8 cellular contexts compared by ENCODE assay signal in the genomic region with DNA sequence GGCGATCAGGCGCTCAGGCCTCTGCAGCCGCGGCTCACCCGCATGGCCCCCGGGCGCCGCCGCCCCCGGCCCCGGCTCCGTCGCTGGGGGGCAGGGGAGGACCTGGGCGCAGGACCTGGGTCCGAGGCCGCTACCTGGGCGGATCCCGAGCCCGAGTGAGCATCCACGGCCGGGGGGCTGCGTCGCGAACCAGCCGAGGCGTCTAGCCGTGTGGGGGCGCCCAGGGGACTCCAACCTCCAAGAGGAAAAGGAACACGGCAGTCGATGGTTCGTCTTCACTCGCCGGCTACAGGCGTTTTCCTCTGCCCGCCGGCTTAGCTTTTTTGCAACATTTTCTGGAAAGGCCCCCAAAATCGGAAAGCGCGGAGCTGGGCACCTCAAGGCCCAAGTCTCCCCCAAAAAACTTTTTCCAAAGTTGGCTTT. TPM values are rescaled to one million over a fixed set of nuclear protein-coding genes. Genes with fewer than 3 reads are reported as not detected.
DNase-seq lines count a peak whose midpoint lies in the region; ATAC-seq and TF ChIP-seq lines count a peak whose summit lies in the region.

No MANE protein-coding gene starts in this region.

- TF ChIP-seq POLR2A in heart left ventricle (IDR thresholded peaks at IDR 0.05) (no peak), body of pancreas (IDR thresholded peaks at IDR 0.05) (no peak), uterus (IDR thresholded peaks at IDR 0.05) (no peak)

- intact Hi-C loops in heart left ventricle (cut with DNase I): loop anchor here in 4 of 10 donors (2.0 to 5.0 kb wide), 3 partner anchors 35 to 68 kb away; no protein-coding TSS in a partner anchor
- intact Hi-C loops in left ventricle myocardium superior (cut with micrococcal nuclease): no loop called here
- intact Hi-C loops in body of pancreas (cut with DNase I): loop anchor here (5.0 kb wide), 1 partner anchor 68 kb away; no protein-coding TSS in a partner anchor
- intact Hi-C loops in uterus (cut with DNase I; ENCODE audit: low total_unique reads): no loop called here

- ATAC-seq in heart left ventricle: no peak
- ATAC-seq in left ventricle myocardium superior: no peak
- ATAC-seq in body of pancreas: no peak
- no peak for ATAC-seq in HG02571 (IDR thresholded peaks at IDR 0.05; ENCODE audit: unreplicated experiment)
- ATAC-seq in GM21529 (IDR thresholded peaks at IDR 0.05; ENCODE audit: unreplicated experiment): no peak

- H4K8ac ChIP-seq in mesenchymal stem cell (ENCODE audit: low read length): no peak overlapping the region

- DNase-seq in heart left ventricle (peak in 2 of 5 donors; percentile 34 to 68), left ventricle myocardium superior (no peak), body of pancreas (peak in 2 of 4 donors; percentile 36 to 40), mesenchymal stem cell (peak; percentile 46), uterus (no peak), kidney glomerular epithelial cell (lab: John Stamatoyannopoulos, UW) (no peak)

- peak overlapping the region; percentile 84 for H3K4me2 ChIP-seq in mesenchymal stem cell (ENCODE audit: low read length, poor library complexity, severe bottlenecking)

- H2BK5ac ChIP-seq in mesenchymal stem cell (ENCODE audit: low read depth, low read length, poor library complexity, severe bottlenecking): peak overlapping the region; percentile 71

- H3K14ac ChIP-seq in mesenchymal stem cell (ENCODE audit: low read length in 2 of 2): no peak overlapping the region

- no peak overlapping the region for H3K9ac ChIP-seq in mesenchymal stem cell (ENCODE audit: low read length)

- H3K27me3 ChIP-seq in heart left ventricle: peaks cover 0 to 37% (median 0%) of the 10 kb centered on the region in 9 donors
- H3K27me3 ChIP-seq in body of pancreas: no peaks in the 10 kb centered on the region
- peaks cover 0 to 74% of the 10 kb centered on the region in 2 experiments for H3K27me3 ChIP-seq in mesenchymal stem cell (ENCODE audit: control insufficient read depth in 1 of 2, insufficient read depth in 1 of 2, low read length in 2 of 2)
- no peaks in the 10 kb centered on the region for H3K27me3 ChIP-seq in uterus

- no peak overlapping the region for H4K91ac ChIP-seq in mesenchymal stem cell (ENCODE audit: low read length)

- no peak overlapping the region for H3K23ac ChIP-seq in mesenchymal stem cell (ENCODE audit: low read length in 2 of 2)

- H3K4ac ChIP-seq in mesenchymal stem cell (ENCODE audit: low read depth in 1 of 2, low read length in 2 of 2): no peak overlapping the region

- peak overlapping the region; percentile 66 to 96 (median 74) for H3K4me3 ChIP-seq in heart left ventricle
- peak overlapping the region in 1 of 2 donors; percentile 52 for H3K4me3 ChIP-seq in body of pancreas
- H3K4me3 ChIP-seq in mesenchymal stem cell (ENCODE audit: insufficient read depth in 1 of 2, low read depth in 1 of 2, low read length in 2 of 2): peak overlapping the region in 1 of 2 experiments; percentile 77
- peak overlapping the region; percentile 31 to 43 for H3K4me3 ChIP-seq in uterus

- H3K18ac ChIP-seq in mesenchymal stem cell (ENCODE audit: low read depth in 1 of 2, low read length in 2 of 2): peak overlapping the region in 1 of 2 experiments; percentile 66

- H2AFZ ChIP-seq in mesenchymal stem cell (ENCODE audit: low read depth, low read length): no peak overlapping the region

- no peak overlapping the region for H2AK5ac ChIP-seq in mesenchymal stem cell (ENCODE audit: low read length, severe bottlenecking)

- no peak overlapping the region for H2BK15ac ChIP-seq in mesenchymal stem cell (ENCODE audit: low read depth, poor library complexity, severe bottlenecking)

- peak in 2 of 12 donors; percentile 5 to 8 for TF ChIP-seq CTCF in heart left ventricle (IDR thresholded peaks at IDR 0.05)
- TF ChIP-seq CTCF in body of pancreas (IDR thresholded peaks at IDR 0.05): no peak
- TF ChIP-seq CTCF in uterus (IDR thresholded peaks at IDR 0.05): no peak

- H3K4me1 ChIP-seq in heart left ventricle (peaks cover 0 to 84% (median 44%) of the 10 kb centered on the region in 12 donors), body of pancreas (peaks cover 65% of the 10 kb centered on the region), mesenchymal stem cell (ENCODE audit: control insufficient read depth, insufficient read depth, low read depth, low read length) (peaks cover 38% of the 10 kb centered on the region), uterus (peaks cover 0 to 28% of the 10 kb centered on the region in 2 donors)

- H3K36me3 ChIP-seq in heart left ventricle (peaks cover 0 to 8% (median 0%) of the 10 kb centered on the region in 9 donors), body of pancreas (replicated peaks in 1 of 2; ENCODE audit: insufficient read depth in 1 of 2, low read depth in 2 of 2) (no peaks in the 10 kb centered on the region), mesenchymal stem cell (ENCODE audit: control insufficient read depth in 1 of 2, insufficient read depth in 2 of 2, low read depth in 1 of 2, low read length in 2 of 2) (peaks cover 0 to 14% of the 10 kb centered on the region in 2 experiments), uterus (no peaks in the 10 kb centered on the region)

- 0 to 3% (median 1%) methylated on average over 7 to 39 of the region's 39 CpGs for WGBS in heart left ventricle, 4 donors
- WGBS in body of pancreas, 2 donors: 0% methylated on average over 13 to 16 of the region's 39 CpGs
- 1% methylated on average over 37 of the region's 39 CpGs for WGBS in mesenchymal stem cell

- H3K9me3 ChIP-seq in heart left ventricle: no peaks in the 10 kb centered on the region
- no peaks in the 10 kb centered on the region for H3K9me3 ChIP-seq in body of pancreas
- no peaks in the 10 kb centered on the region for H3K9me3 ChIP-seq in mesenchymal stem cell (ENCODE audit: control insufficient read depth, low read length)
- H3K9me3 ChIP-seq in uterus: no peaks in the 10 kb centered on the region

- H3K79me1 ChIP-seq in mesenchymal stem cell (replicated peaks; ENCODE audit: low read length, poor library complexity, severe bottlenecking): peaks cover 9% of the 10 kb centered on the region

- H2BK120ac ChIP-seq in mesenchymal stem cell (ENCODE audit: low read depth, low read length): no peak overlapping the region

- H3K27ac ChIP-seq in heart left ventricle: peak overlapping the region; percentile 70 to 98 (median 92)
- H3K27ac ChIP-seq in body of pancreas: peak overlapping the region; percentile 68 to 87 (median 80)
- H3K27ac ChIP-seq in mesenchymal stem cell (ENCODE audit: low read length, poor library complexity, severe bottlenecking): peak overlapping the region; percentile 19
- peak overlapping the region; percentile 66 to 76 for H3K27ac ChIP-seq in uterus

- no peak overlapping the region for H2BK12ac ChIP-seq in mesenchymal stem cell (ENCODE audit: low read length in 2 of 2)

RNA-seq across cellular contexts. Expression of a gene that starts 0.7 kb away (rescaled TPM):
- total RNA-seq in heart left ventricle (10 to 100 TPM; 15.2 to 43.7 (median 21.8) TPM), left ventricle myocardium superior (19.9 TPM), body of pancreas (10 to 100 TPM in 1 of 2 donors, 1 to 10 TPM in 1; 7.0 to 15.8 TPM), uterus (10 to 100 TPM in 1 of 4 donors, 1 to 10 TPM in 3; 2.0 to 24.8 (median 5.6) TPM)
- polyA plus RNA-seq in heart left ventricle: 10 to 100 TPM in 1 of 2 donors, 1 to 10 TPM in 1; 9.0 to 21.3 TPM
- polyA plus RNA-seq in mesenchymal stem cell (2013, experiment 1 of 2): 3.4 TPM
- 3.6 TPM for polyA plus RNA-seq in mesenchymal stem cell (2013, experiment 2 of 2)

Comparison
In these comparisons a context has a peak if more than half of its experiments do, and no peak if none do; other contexts are left out.
1. H3K27ac ChIP-seq: peak in every context shown above with its lines; median percentile 92 in heart left ventricle; 80 in body of pancreas; 71 in uterus; 19 in mesenchymal stem cell.